Comparison of ENCODE assay signal across 1 cellular context in the genomic region with DNA sequence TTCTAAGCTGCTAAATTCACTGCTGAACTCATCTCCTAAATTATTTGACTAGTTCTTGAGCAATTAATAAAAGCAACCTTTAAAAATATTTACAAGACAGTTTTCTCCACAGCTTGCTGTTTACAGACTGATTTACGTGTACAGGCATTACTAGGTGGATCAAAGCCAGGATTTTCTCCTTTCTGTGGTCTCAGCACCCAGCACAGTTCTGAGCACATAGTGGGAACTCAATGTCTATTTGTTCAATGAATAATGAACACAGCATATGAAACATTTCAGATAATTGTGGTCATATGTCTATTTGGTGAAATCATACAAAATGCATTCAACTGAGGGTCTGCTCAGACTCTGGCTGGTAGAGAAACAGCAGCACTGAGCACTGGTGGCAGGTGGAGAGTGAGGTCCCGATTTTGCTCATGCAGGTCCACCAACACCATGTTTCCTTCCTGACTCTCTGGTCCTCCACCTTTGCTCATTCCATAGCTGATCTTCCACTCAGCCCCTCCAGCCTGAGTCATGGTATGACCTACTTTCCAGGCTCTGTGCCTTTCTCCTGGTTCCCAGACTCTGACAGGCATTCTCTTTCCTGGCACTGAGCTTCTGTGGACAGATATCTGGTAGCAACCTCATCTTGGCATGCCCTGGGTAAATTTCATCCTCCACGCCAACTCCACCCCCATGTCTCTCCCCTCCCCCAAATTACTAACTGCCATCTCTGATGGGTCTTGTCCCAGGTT.
TF ChIP-seq lines count a peak whose summit lies in the region.

No MANE protein-coding gene starts in this region.

TF ChIP-seq in IMR-90, 13 proteins besides CTCF, POLR2A, EP300 and RAD21 (continued from another document):
- TF ChIP-seq MAZ (IDR thresholded peaks at IDR 0.05; ENCODE audit: borderline replicate concordance, low read depth, low read length) = no peak
- no peak for TF ChIP-seq CEBPB (IDR thresholded peaks at IDR 0.05; ENCODE audit: low read depth, low read length)
- TF ChIP-seq NFE2L2 (IDR thresholded peaks at IDR 0.05; ENCODE audit: low read depth, low read length) = no peak
- TF ChIP-seq RFX5 (IDR thresholded peaks at IDR 0.05; ENCODE audit: low read depth, low read length) = no peak
- TF ChIP-seq MXI1 (IDR thresholded peaks at IDR 0.05; ENCODE audit: borderline replicate concordance, low read depth, low read length) = no peak
- no peak for TF ChIP-seq CHD1 (IDR thresholded peaks at IDR 0.05; ENCODE audit: low read depth, low read length)
- TF ChIP-seq, protein P1, sequence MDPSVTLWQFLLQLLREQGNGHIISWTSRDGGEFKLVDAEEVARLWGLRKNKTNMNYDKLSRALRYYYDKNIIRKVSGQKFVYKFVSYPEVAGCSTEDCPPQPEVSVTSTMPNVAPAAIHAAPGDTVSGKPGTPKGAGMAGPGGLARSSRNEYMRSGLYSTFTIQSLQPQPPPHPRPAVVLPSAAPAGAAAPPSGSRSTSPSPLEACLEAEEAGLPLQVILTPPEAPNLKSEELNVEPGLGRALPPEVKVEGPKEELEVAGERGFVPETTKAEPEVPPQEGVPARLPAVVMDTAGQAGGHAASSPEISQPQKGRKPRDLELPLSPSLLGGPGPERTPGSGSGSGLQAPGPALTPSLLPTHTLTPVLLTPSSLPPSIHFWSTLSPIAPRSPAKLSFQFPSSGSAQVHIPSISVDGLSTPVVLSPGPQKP (IDR thresholded peaks at IDR 0.05; ENCODE audit: borderline replicate concordance, low read depth, low read length) = no peak
- TF ChIP-seq SMC3 (IDR thresholded peaks at IDR 0.05; ENCODE audit: low read depth, low read length) = no peak
